In genomic region chr5:138180183-138180782, GRCh38 we compare ENCODE assay signal across 8 cellular contexts. TPM values are rescaled to one million over a fixed set of nuclear protein-coding genes. Genes with fewer than 3 reads are reported as not detected.
A peak's percentile ranks its signal among the peaks of the same experiment; 100 is the strongest.
DNase-seq lines count a peak whose midpoint lies in the region; ATAC-seq, FAIRE-seq and TF ChIP-seq lines count a peak whose summit lies in the region.

No MANE protein-coding gene starts in this region.

- H3K4me1 ChIP-seq in lung (ENCODE audit: control insufficient read depth in 2 of 2, insufficient read depth in 2 of 2, low read length in 2 of 2) = peaks cover 2 to 3% of the 10 kb centered on the region in 2 donors
- H3K4me1 ChIP-seq in psoas muscle = peaks cover 12% of the 10 kb centered on the region

- FAIRE-seq in D721Med (lab: Jason Lieb, UNC) = no peak

- intact Hi-C loops in psoas muscle (cut with DNase I) = loop anchor here in 1 of 2 donors (5.0 kb wide), 1 partner anchor 382 kb away; no protein-coding TSS in a partner anchor

- no peak for ATAC-seq in lung (ENCODE audit: insufficient read depth, low FRiP score)
- no peak for ATAC-seq in psoas muscle
- ATAC-seq in GM21381 (IDR thresholded peaks at IDR 0.05; ENCODE audit: unreplicated experiment) = no peak
- no peak for ATAC-seq in GM21619 (IDR thresholded peaks at IDR 0.05; ENCODE audit: unreplicated experiment)

- peak overlapping the region; percentile 97 for H3K4me3 ChIP-seq in astrocyte of the spinal cord (ENCODE audit: low read depth, low read length)
- H3K4me3 ChIP-seq in lung = no peak overlapping the region
- no peak overlapping the region for H3K4me3 ChIP-seq in psoas muscle

- DNase-seq in D721Med (ENCODE audit: insufficient read length, low spot score) (no peak), HK-2 (ENCODE audit: unreplicated experiment) (peak; percentile 3), NCI-H526 treated with DMSO at 0.1 percent for 48 hours (lab: John Stamatoyannopoulos, UW) (peak; percentile 60), astrocyte of the spinal cord (ENCODE audit: low read depth, low spot score) (peak; percentile 64), lung (ENCODE audit: low spot score) (no peak), psoas muscle (no peak)

- TF ChIP-seq CTCF in D721Med (IDR thresholded peaks at IDR 0.05; ENCODE audit: insufficient read depth, missing control alignments) (peak; percentile 62), astrocyte of the spinal cord (IDR thresholded peaks at IDR 0.05; ENCODE audit: low read depth, low read length) (peak; percentile 37), lung (IDR thresholded peaks at IDR 0.05; ENCODE audit: control extremely low read depth, extremely low read depth) (peak; percentile 7), psoas muscle (IDR thresholded peaks at IDR 0.05) (no peak)

- no peaks in the 10 kb centered on the region for H3K9me3 ChIP-seq in lung (ENCODE audit: control insufficient read depth in 2 of 2, insufficient read depth in 1 of 2, low read length in 1 of 2)
- no peaks in the 10 kb centered on the region for H3K9me3 ChIP-seq in psoas muscle

- WGBS in lung, 2 donors = 72 to 74% methylated on average over 5 of the region's 5 CpGs
- WGBS in psoas muscle, 3 donors = 74 to 80% (median 76%) methylated on average over 5 of the region's 5 CpGs

- in situ Hi-C loops in astrocyte of the spinal cord (cut with HindIII; ENCODE audit: low sequenced_read_pairs) = no loop called here

- no peak overlapping the region for H3K27ac ChIP-seq in lung (ENCODE audit: low read depth in 1 of 2, low read length in 1 of 2)
- H3K27ac ChIP-seq in psoas muscle = no peak overlapping the region

- no peaks in the 10 kb centered on the region for H3K27me3 ChIP-seq in lung (ENCODE audit: control insufficient read depth, insufficient read depth)
- H3K27me3 ChIP-seq in psoas muscle (ENCODE audit: insufficient read depth in 3 of 3, low read length in 2 of 3) = no peaks in the 10 kb centered on the region

- peaks cover 10 to 13% of the 10 kb centered on the region in 2 donors for H3K36me3 ChIP-seq in lung (ENCODE audit: control insufficient read depth in 2 of 2, insufficient read depth in 2 of 2, low read length in 2 of 2)
- peaks cover 1 to 36% of the 10 kb centered on the region in 2 donors for H3K36me3 ChIP-seq in psoas muscle (ENCODE audit: insufficient read depth in 1 of 2, low read depth in 1 of 2)

RNA-seq across cellular contexts. Expression of gene KIF20A, which starts 1.4 kb away (rescaled TPM):
- total RNA-seq in lung (1 to 10 TPM; 1.1 to 8.0 TPM), psoas muscle (under 1 TPM in 2 of 4 donors, not detected in 2; 0.12 to 0.17 TPM)
- polyA plus RNA-seq in lung (1 to 10 TPM; 1.4 to 2.0 TPM), psoas muscle (under 1 TPM; 0.01 to 0.14 (median 0.07) TPM)

RNA-seq across cellular contexts. Expression of gene BRD8, which starts 1.9 kb away (rescaled TPM):
- total RNA-seq in lung (10 to 100 TPM; 38.4 to 80.1 TPM), psoas muscle (10 to 100 TPM; 21.9 to 30.6 (median 27.6) TPM)
- polyA plus RNA-seq in lung (10 to 100 TPM; 23.3 to 28.6 TPM), psoas muscle (10 to 100 TPM; 18.0 to 47.6 (median 24.3) TPM)

RNA-seq across cellular contexts. Expression of gene CDC23, which starts 32.8 kb away (rescaled TPM):
- 10 to 100 TPM; 19.8 to 41.8 TPM for total RNA-seq in lung
- 10 to 100 TPM in 1 of 2 donors, 1 to 10 TPM in 1; 9.9 to 14.3 TPM for polyA plus RNA-seq in lung
- total RNA-seq in psoas muscle = 10 to 100 TPM in 3 of 4 donors, 1 to 10 TPM in 1; 9.2 to 15.0 (median 13.5) TPM
- polyA plus RNA-seq in psoas muscle = 10 to 100 TPM in 2 of 3 donors, 1 to 10 TPM in 1; 7.2 to 14.3 (median 13.4) TPM

RNA-seq across cellular contexts. Expression of gene NME5, which starts 41.1 kb away (rescaled TPM):
- total RNA-seq in lung (10 to 100 TPM; 13.5 to 15.8 TPM), psoas muscle (1 to 10 TPM in 2 of 4 donors, under 1 TPM in 2; 0.65 to 1.2 (median 0.96) TPM)
- polyA plus RNA-seq in lung (10 to 100 TPM in 1 of 2 donors, 1 to 10 TPM in 1; 9.6 to 12.2 TPM), psoas muscle (under 1 TPM; 0.31 to 0.92 (median 0.32) TPM)

Comparison
In these comparisons a context has a peak if more than half of its experiments do, and no peak if none do; other contexts are left out.
1. DNase-seq: peak in HK-2 (single experiment), NCI-H526 treated with DMSO at 0.1 percent for 48 hours (single experiment) and astrocyte of the spinal cord (single experiment); none in D721Med (single experiment), lung (single experiment) and psoas muscle (0 of 2).